In the genomic region with DNA sequence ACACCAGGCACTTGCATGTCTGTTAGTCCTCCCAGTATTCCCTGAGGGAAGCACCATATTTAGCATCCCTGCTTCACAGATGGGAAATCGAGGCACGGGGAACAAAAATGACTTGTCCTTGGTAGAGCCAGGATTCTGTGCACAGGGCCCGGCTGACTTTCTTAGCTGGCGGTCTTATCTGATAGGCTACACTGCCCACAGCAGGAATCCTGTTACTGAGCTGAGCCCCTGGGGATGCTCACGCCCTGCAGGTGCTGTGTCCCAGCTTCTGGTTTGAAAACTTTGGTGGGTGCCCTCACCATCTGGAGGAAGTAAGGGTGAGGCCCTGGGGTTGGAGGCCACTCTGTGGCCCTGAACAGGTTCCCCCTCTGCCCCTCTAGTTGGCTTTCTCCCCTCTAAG, we compare ENCODE assay signal across 10 cellular contexts. TPM values are rescaled to one million over a fixed set of nuclear protein-coding genes. Genes with fewer than 3 reads are reported as not detected.
DNase-seq lines count a peak whose midpoint lies in the region; ATAC-seq and TF ChIP-seq lines count a peak whose summit lies in the region.
"Had no signal": no experiment of that assay in that cellular context is flagged by ENCODE, and none has a peak within 500 bp of the region (broad histone marks: within the 10 kb centered on the region; RNA-seq: fewer than 3 reads in every experiment).

No MANE protein-coding gene starts in this region.

- H3K9ac ChIP-seq in smooth muscle cell (ENCODE audit: low read depth): no peak overlapping the region

- H3K79me2 ChIP-seq in smooth muscle cell (ENCODE audit: low read depth) (peaks cover 10% of the 10 kb centered on the region), hepatocyte (peaks cover 14% of the 10 kb centered on the region)

- 57 to 78% (median 66%) methylated on average over 2 to 5 of the region's 5 CpGs for WGBS in adrenal gland, 4 donors
- 84% methylated on average over 5 of the region's 5 CpGs for WGBS in smooth muscle cell (ENCODE audit: low lambda C conversion rate)
- 90% methylated on average over 5 of the region's 5 CpGs for WGBS in hepatocyte (ENCODE audit: low lambda C conversion rate, missing lambda C conversion rate)

- H2AFZ ChIP-seq in smooth muscle cell (ENCODE audit: low read depth): no peak overlapping the region
- H2AFZ ChIP-seq in hepatocyte: no peak overlapping the region

- no peaks in the 10 kb centered on the region for H3K9me2 ChIP-seq in hepatocyte (replicated peaks; ENCODE audit: insufficient read depth)

- H3K27me3 ChIP-seq in HL-60 (ENCODE audit: insufficient read depth, poor library complexity, severe bottlenecking) (no peaks in the 10 kb centered on the region), adrenal gland (no peaks in the 10 kb centered on the region), smooth muscle cell (ENCODE audit: low read depth) (no peaks in the 10 kb centered on the region), hepatocyte (no peaks in the 10 kb centered on the region)

- H3F3A ChIP-seq in smooth muscle cell (ENCODE audit: low read depth): peaks cover 6% of the 10 kb centered on the region

- H3K27ac ChIP-seq in HL-60 (replicated peaks) (peak overlapping the region; percentile 81), adrenal gland (peak overlapping the region in 4 of 5 donors; percentile 68 to 91 (median 82)), smooth muscle cell (ENCODE audit: low read depth) (peak overlapping the region; percentile 96), hepatocyte (no peak overlapping the region)

- DNase-seq in HL-60 (ENCODE audit: low read depth in 1 of 2, low spot score in 1 of 2) (no peak), adrenal gland (no peak), smooth muscle cell (lab: John Stamatoyannopoulos, UW; ENCODE audit: unreplicated experiment) (no peak), hepatocyte (ENCODE audit: low spot score) (no peak), AG08395 (ENCODE audit: low spot score) (no peak), NCI-H774 (lab: John Stamatoyannopoulos, UW) (no peak)
- DNase-seq: foreskin fibroblast, NCI-H446 treated with DMSO at 0.1 percent for 48 hours had no signal

- TF ChIP-seq POLR2A in adrenal gland (IDR thresholded peaks at IDR 0.05): no peak

- H3K36me3 ChIP-seq in adrenal gland (replicated peaks in 1 of 2) (peaks cover 0 to 17% of the 10 kb centered on the region in 2 donors), smooth muscle cell (ENCODE audit: low read depth) (no peaks in the 10 kb centered on the region), hepatocyte (replicated peaks; ENCODE audit: insufficient read depth, low read depth) (no peaks in the 10 kb centered on the region)

- H4K20me1 ChIP-seq in smooth muscle cell (ENCODE audit: low read depth): peaks cover 4% of the 10 kb centered on the region
- no peaks in the 10 kb centered on the region for H4K20me1 ChIP-seq in hepatocyte (ENCODE audit: insufficient read depth, poor library complexity, severe bottlenecking)

- intact Hi-C loops in adrenal gland (cut with DNase I): no loop called here

- H3K9me3 ChIP-seq in adrenal gland (replicated peaks in 1 of 3) (no peaks in the 10 kb centered on the region), smooth muscle cell (replicated peaks; ENCODE audit: low read depth) (no peaks in the 10 kb centered on the region), hepatocyte (ENCODE audit: low read depth) (no peaks in the 10 kb centered on the region)

- H3K4me3 ChIP-seq in HL-60 (replicated peaks; ENCODE audit: insufficient read depth, low read length): no peak overlapping the region
- no peak overlapping the region for H3K4me3 ChIP-seq in adrenal gland
- H3K4me3 ChIP-seq in smooth muscle cell: no peak overlapping the region
- H3K4me3 ChIP-seq in hepatocyte: no peak overlapping the region

- H3K4me1 ChIP-seq in adrenal gland (replicated peaks in 1 of 2) (peaks cover 74 to 90% of the 10 kb centered on the region in 2 donors), smooth muscle cell (ENCODE audit: low read depth) (peaks cover 20% of the 10 kb centered on the region), hepatocyte (ENCODE audit: insufficient read depth) (peaks cover 20% of the 10 kb centered on the region)

- TF ChIP-seq CTCF in HL-60 (IDR thresholded peaks at IDR 0.05; ENCODE audit: insufficient read depth, low read length): no peak
- TF ChIP-seq CTCF in adrenal gland (IDR thresholded peaks at IDR 0.05): no peak
- TF ChIP-seq CTCF in smooth muscle cell (IDR thresholded peaks at IDR 0.05; ENCODE audit: borderline replicate concordance, insufficient read depth, poor library complexity, severe bottlenecking): no peak
- TF ChIP-seq CTCF in hepatocyte (IDR thresholded peaks at IDR 0.05; ENCODE audit: poor library complexity): no peak

- ATAC-seq in GM18502 (IDR thresholded peaks at IDR 0.05; ENCODE audit: poor library complexity, unreplicated experiment) (peak; percentile 23), HG02588 (IDR thresholded peaks at IDR 0.05; ENCODE audit: unreplicated experiment) (no peak)

- H3K4me2 ChIP-seq in smooth muscle cell (no peak overlapping the region), hepatocyte (no peak overlapping the region)

RNA-seq across cellular contexts. Expression of gene TTC7A, which starts 43.0 kb away (rescaled TPM):
- 10 to 100 TPM; 30.6 to 87.4 (median 57.8) TPM for total RNA-seq in adrenal gland
- polyA plus RNA-seq in adrenal gland: 10 to 100 TPM; 24.6 to 59.4 (median 31.9) TPM
- 10.2 and 10.6 TPM in 2 replicates for total RNA-seq in smooth muscle cell
- 10.1 and 12.8 TPM in 2 replicates for polyA plus RNA-seq in smooth muscle cell
- total RNA-seq in hepatocyte: 13.7 and 14.7 TPM in 2 replicates
- polyA plus RNA-seq in hepatocyte: 20.4 and 24.2 TPM in 2 replicates
